7 cellular contexts compared by ENCODE assay signal in genomic region chr7:69597278-69598076, GRCh38. TPM values are rescaled to one million over a fixed set of nuclear protein-coding genes. Genes with fewer than 3 reads are reported as not detected.
DNase-seq lines count a peak whose midpoint lies in the region; TF ChIP-seq lines count a peak whose summit lies in the region.

No MANE protein-coding gene starts in this region.

- DNase-seq in GM13977 (ENCODE audit: low spot score), result peak; percentile 42
- DNase-seq in HEK293T (ENCODE audit: extremely low spot score), result peak; percentile 42
- DNase-seq in NCI-H526 treated with DMSO at 0.1 percent for 48 hours (lab: John Stamatoyannopoulos, UW), result peak; percentile 65
- no peak for DNase-seq in effector memory CD4-positive, alpha-beta T cell
- no peak for DNase-seq in vagina (ENCODE audit: extremely low spot score in 2 of 2)
- no peak for DNase-seq in NCI-H774 (lab: John Stamatoyannopoulos, UW)

- intact Hi-C loops in vagina (cut with DNase I), result no loop called here

- peaks cover 17% of the 10 kb centered on the region for H3K27me3 ChIP-seq in effector memory CD4-positive, alpha-beta T cell (replicated peaks; ENCODE audit: control insufficient read depth, insufficient read depth, low read length, poor library complexity, severe bottlenecking)
- H3K27me3 ChIP-seq in muscle layer of duodenum (ENCODE audit: low read depth, low read length) (no peaks in the 10 kb centered on the region), vagina (no peaks in the 10 kb centered on the region)

- POLR2A ChIA-PET in HEK293T (lab: Yijun Ruan, JAX), result interaction anchor here (0.7 kb wide), 1 partner anchor 66 kb away, joined by 3 read pairs; no protein-coding TSS in a partner anchor

- in situ Hi-C loops in GM13977 (cut with MboI; ENCODE audit: low pct_unique_long_range_greater_than_20kb, low sequenced_read_pairs, unreplicated experiment), result no loop called here

- H3K4me1 ChIP-seq in effector memory CD4-positive, alpha-beta T cell (ENCODE audit: control insufficient read depth, insufficient read depth, low read length, poor library complexity, severe bottlenecking), result peaks cover 21% of the 10 kb centered on the region
- H3K4me1 ChIP-seq in muscle layer of duodenum (ENCODE audit: control insufficient read depth in 1 of 2, insufficient read depth in 2 of 2, low read length in 2 of 2) (peaks cover 0 to 25% of the 10 kb centered on the region in 2 donors), vagina (peaks cover 30% of the 10 kb centered on the region)

- no peaks in the 10 kb centered on the region for H3K9me3 ChIP-seq in effector memory CD4-positive, alpha-beta T cell (ENCODE audit: control insufficient read depth, low read length)
- H3K9me3 ChIP-seq in muscle layer of duodenum (ENCODE audit: control insufficient read depth in 1 of 2, low read length in 2 of 2) (no peaks in the 10 kb centered on the region), vagina (no peaks in the 10 kb centered on the region)

- TF ChIP-seq POLR2A in vagina (IDR thresholded peaks at IDR 0.05), result no peak

- CTCF ChIA-PET in HEK293T (lab: Yijun Ruan, JAX), result interaction anchor here (0.6 kb wide), 1 partner anchor 59 kb away, joined by 4 read pairs; no protein-coding TSS in a partner anchor

- TF ChIP-seq CTCF in GM13977 (IDR thresholded peaks at IDR 0.05; ENCODE audit: extremely low read depth, insufficient read depth, missing control alignments) (no peak), vagina (IDR thresholded peaks at IDR 0.05) (no peak)

- H3K4me3 ChIP-seq in effector memory CD4-positive, alpha-beta T cell (ENCODE audit: insufficient read depth, low read depth, low read length, poor library complexity, severe bottlenecking), result peak overlapping the region; percentile 36
- peak overlapping the region; percentile 55 to 80 for H3K4me3 ChIP-seq in muscle layer of duodenum (ENCODE audit: low read depth in 1 of 2, low read length in 2 of 2)
- peak overlapping the region; percentile 84 to 86 for H3K4me3 ChIP-seq in vagina

- H3K27ac ChIP-seq in effector memory CD4-positive, alpha-beta T cell (ENCODE audit: insufficient read depth, low read length, poor library complexity, severe bottlenecking), result no peak overlapping the region
- peak overlapping the region; percentile 56 for H3K27ac ChIP-seq in muscle layer of duodenum (ENCODE audit: low read length)
- peak overlapping the region; percentile 87 for H3K27ac ChIP-seq in vagina

- H3K36me3 ChIP-seq in effector memory CD4-positive, alpha-beta T cell (ENCODE audit: control insufficient read depth, insufficient read depth, low read length), result no peaks in the 10 kb centered on the region
- H3K36me3 ChIP-seq in muscle layer of duodenum (ENCODE audit: control insufficient read depth in 1 of 2, insufficient read depth in 2 of 2, low read length in 2 of 2), result no peaks in the 10 kb centered on the region
- H3K36me3 ChIP-seq in vagina, result no peaks in the 10 kb centered on the region

TF ChIP-seq in HEK293T, 16 proteins besides CTCF, POLR2A, EP300 and RAD21:
- TF ChIP-seq TARDBP (IDR thresholded peaks at IDR 0.05), result 0 out of 2 replicates have a peak, but pooled peaks have one; percentile 6
- TF ChIP-seq FOXM1 (IDR thresholded peaks at IDR 0.05; ENCODE audit: borderline replicate concordance), result no peak
- peak; percentile 92 for TF ChIP-seq L3MBTL2 (conservative IDR thresholded peaks at IDR 0.05)

RNA-seq across cellular contexts. Expression of gene AUTS2, which starts 0.8 kb away (rescaled TPM):
- 53.0 TPM for total RNA-seq in vagina

Comparison
In these comparisons a context has a peak if more than half of its experiments do, and no peak if none do; other contexts are left out.
1. DNase-seq: peak in GM13977 (single experiment), HEK293T (single experiment) and NCI-H526 treated with DMSO at 0.1 percent for 48 hours (single experiment); none in effector memory CD4-positive, alpha-beta T cell (0 of 3), vagina (0 of 2) and NCI-H774 (single experiment).
2. Peak in every context shown above with its lines, with median percentiles within 50 percentile points of each other: H3K4me3 ChIP-seq.